13 cellular contexts compared by ENCODE assay signal in genomic region chr4:146098978-146099377, GRCh38.
DNase-seq lines count a peak whose midpoint lies in the region; ATAC-seq and TF ChIP-seq lines count a peak whose summit lies in the region.
"Had no signal": no experiment of that assay in that cellular context is flagged by ENCODE, and none has a peak within 500 bp of the region (broad histone marks: within the 10 kb centered on the region; RNA-seq: fewer than 3 reads in every experiment).

No MANE protein-coding gene starts in this region.

- DNase-seq in NCI-H526 (lab: John Stamatoyannopoulos, UW) (no peak), dorsolateral prefrontal cortex (no peak), omental fat pad (ENCODE audit: low spot score) (no peak), tibial nerve (ENCODE audit: low spot score in 2 of 2) (no peak)
- DNase-seq: activated CD8-positive, alpha-beta memory T cell treated with anti-CD3 and anti-CD28 coated beads, Interleukin-2, amount 10 ng/mL, durations not matched to agents 7 days and 5 days; foreskin keratinocyte; IMR-90; left cardiac atrium; Peyer's patch had no signal

- no peaks in the 10 kb centered on the region for H3K36me3 ChIP-seq in tibial nerve
- H3K36me3 ChIP-seq: neural progenitor cell, Peyer's patch had no signal

- H3K4me1 ChIP-seq in tibial nerve = no peaks in the 10 kb centered on the region
- H3K4me1 ChIP-seq: foreskin keratinocyte, neural progenitor cell, Peyer's patch had no signal

- whole genome bisulfite sequencing in tibial nerve, 2 donors = 72 to 77% methylated on average over 2 of the region's 2 CpGs

- intact Hi-C loops in dorsolateral prefrontal cortex (cut with DNase I) = no loop called here

- ATAC-seq in GM19043 (IDR thresholded peaks at IDR 0.05; ENCODE audit: low read depth, unreplicated experiment) (peak; percentile 57), GM21737 (IDR thresholded peaks at IDR 0.05; ENCODE audit: unreplicated experiment) (peak; percentile 62), HG03175 (IDR thresholded peaks at IDR 0.05; ENCODE audit: unreplicated experiment) (peak; percentile 54), omental fat pad (ENCODE audit: low FRiP score) (no peak)
- ATAC-seq: activated CD8-positive, alpha-beta memory T cell treated with anti-CD3 and anti-CD28 coated beads, Interleukin-2, amount 10 ng/mL, durations not matched to agents 7 days and 5 days; foreskin keratinocyte; left cardiac atrium had no signal

- no peak for TF ChIP-seq POLR2A in tibial nerve (IDR thresholded peaks at IDR 0.05)

- H3K27ac ChIP-seq in dorsolateral prefrontal cortex (no peak overlapping the region), tibial nerve (no peak overlapping the region)
- H3K27ac ChIP-seq: foreskin keratinocyte, neural progenitor cell, Peyer's patch had no signal

- no peaks in the 10 kb centered on the region for H3K9me3 ChIP-seq in tibial nerve
- H3K9me3 ChIP-seq: Peyer's patch had no signal

- TF ChIP-seq EP300 in tibial nerve (IDR thresholded peaks at IDR 0.05) = no peak

- H3K27me3 ChIP-seq in dorsolateral prefrontal cortex = peaks cover 0 to 3% (median 0%) of the 10 kb centered on the region in 45 donors
- no peaks in the 10 kb centered on the region for H3K27me3 ChIP-seq in tibial nerve
- H3K27me3 ChIP-seq: foreskin keratinocyte, neural progenitor cell, Peyer's patch had no signal

- no peak overlapping the region for H3K4me3 ChIP-seq in dorsolateral prefrontal cortex
- H3K4me3 ChIP-seq in tibial nerve = no peak overlapping the region
- H3K4me3 ChIP-seq: neural progenitor cell, Peyer's patch had no signal

- TF ChIP-seq CTCF in dorsolateral prefrontal cortex (IDR thresholded peaks at IDR 0.05 in 54 of 56, conservative IDR thresholded peaks at IDR 0.05 in 2 of 56; ENCODE audit: low read depth in 1 of 56, partially characterized antibody in 56 of 56) = no peak
- TF ChIP-seq CTCF in omental fat pad (IDR thresholded peaks at IDR 0.05) = no peak
- no peak for TF ChIP-seq CTCF in tibial nerve (IDR thresholded peaks at IDR 0.05)
